Comparison of ENCODE assay signal across 15 cellular contexts in genomic region chr5:107652839-107653607, GRCh38. TPM values are rescaled to one million over a fixed set of nuclear protein-coding genes. Genes with fewer than 3 reads are reported as not detected.
DNase-seq lines count a peak whose midpoint lies in the region; ATAC-seq and TF ChIP-seq lines count a peak whose summit lies in the region.
"Had no signal": no experiment of that assay in that cellular context is flagged by ENCODE, and none has a peak within 500 bp of the region (broad histone marks: within the 10 kb centered on the region; RNA-seq: fewer than 3 reads in every experiment).

No MANE protein-coding gene starts in this region.

- H3K27ac ChIP-seq in HUES48 (ENCODE audit: low read depth, low read length) (peak overlapping the region; percentile 65), lower lobe of right lung (no peak overlapping the region), sigmoid colon (no peak overlapping the region), right lobe of liver (no peak overlapping the region), prostate gland (no peak overlapping the region)
- H3K27ac ChIP-seq: breast epithelium, left ventricle myocardium inferior had no signal

- intact Hi-C loops in lower lobe of right lung (cut with DNase I), result no loop called here
- intact Hi-C loops in sigmoid colon (cut with DNase I), result no loop called here
- intact Hi-C loops in right lobe of liver (cut with DNase I), result no loop called here
- intact Hi-C loops in prostate gland (cut with DNase I), result no loop called here

- H3K9me3 ChIP-seq in HUES48 (ENCODE audit: control insufficient read depth, insufficient read depth, low read length) (no peaks in the 10 kb centered on the region), lower lobe of right lung (no peaks in the 10 kb centered on the region), sigmoid colon (no peaks in the 10 kb centered on the region), right lobe of liver (no peaks in the 10 kb centered on the region), prostate gland (no peaks in the 10 kb centered on the region)
- H3K9me3 ChIP-seq: breast epithelium, left ventricle myocardium inferior had no signal

- H3K4me1 ChIP-seq in HUES48 (ENCODE audit: control insufficient read depth, insufficient read depth, low read length) (peaks cover 59% of the 10 kb centered on the region), lower lobe of right lung (peaks cover 8% of the 10 kb centered on the region), sigmoid colon (no peaks in the 10 kb centered on the region), right lobe of liver (no peaks in the 10 kb centered on the region), prostate gland (replicated peaks) (no peaks in the 10 kb centered on the region)
- H3K4me1 ChIP-seq: breast epithelium had no signal

- no peak for TF ChIP-seq POLR2A in sigmoid colon (IDR thresholded peaks at IDR 0.05)
- no peak for TF ChIP-seq POLR2A in right lobe of liver (IDR thresholded peaks at IDR 0.05)
- TF ChIP-seq POLR2A in prostate gland (IDR thresholded peaks at IDR 0.05), result no peak

- no peak for TF ChIP-seq EP300 in sigmoid colon (IDR thresholded peaks at IDR 0.05)

- ATAC-seq in lower lobe of right lung (peak; percentile 37 to 59), right lobe of liver (no peak), GM21723 (IDR thresholded peaks at IDR 0.05; ENCODE audit: unreplicated experiment) (no peak)
- ATAC-seq: activated CD8-positive, alpha-beta T cell treated with anti-CD3 and anti-CD28 coated beads for 36 hours had no signal

- no peaks in the 10 kb centered on the region; the same call in 1 of the 2 replicates for H3K27me3 ChIP-seq in HUES48 (ENCODE audit: control insufficient read depth, insufficient read depth, low read length)
- H3K27me3 ChIP-seq in lower lobe of right lung (ENCODE audit: low read depth), result no peaks in the 10 kb centered on the region
- H3K27me3 ChIP-seq in sigmoid colon, result no peaks in the 10 kb centered on the region
- H3K27me3 ChIP-seq in right lobe of liver, result no peaks in the 10 kb centered on the region
- H3K27me3 ChIP-seq in prostate gland (replicated peaks; ENCODE audit: insufficient read depth), result no peaks in the 10 kb centered on the region
- H3K27me3 ChIP-seq: breast epithelium had no signal

- TF ChIP-seq CTCF in GM12865 (IDR thresholded peaks at IDR 0.05; ENCODE audit: insufficient read depth, low read depth, low read length, missing control alignments) (no peak), lower lobe of right lung (IDR thresholded peaks at IDR 0.05) (no peak), sigmoid colon (IDR thresholded peaks at IDR 0.05) (no peak), right lobe of liver (IDR thresholded peaks at IDR 0.05) (no peak), prostate gland (IDR thresholded peaks at IDR 0.05) (no peak)

- H3K4me3 ChIP-seq in GM12865 (ENCODE audit: low read depth, low read length) (peak overlapping the region; percentile 0), HUES48 (ENCODE audit: low read depth, low read length) (no peak overlapping the region), lower lobe of right lung (no peak overlapping the region), sigmoid colon (no peak overlapping the region), right lobe of liver (no peak overlapping the region), prostate gland (no peak overlapping the region)
- H3K4me3 ChIP-seq: breast epithelium, left ventricle myocardium inferior had no signal

- no peak overlapping the region for H3K9ac ChIP-seq in HUES48 (ENCODE audit: low read depth, low read length)

- WGBS in sigmoid colon, 2 donors, result 63 to 66% methylated on average over 4 of the region's 4 CpGs
- WGBS in right lobe of liver (ENCODE audit: insufficient coverage, low coverage, low lambda C conversion rate, missing lambda C conversion rate), result 16% methylated on average over 4 of the region's 4 CpGs
- WGBS in prostate gland, result 60% methylated on average over 4 of the region's 4 CpGs

- H3K36me3 ChIP-seq in HUES48 (ENCODE audit: control insufficient read depth, insufficient read depth, low read length) (no peaks in the 10 kb centered on the region), lower lobe of right lung (no peaks in the 10 kb centered on the region), sigmoid colon (no peaks in the 10 kb centered on the region), right lobe of liver (no peaks in the 10 kb centered on the region), prostate gland (no peaks in the 10 kb centered on the region)
- H3K36me3 ChIP-seq: breast epithelium, left ventricle myocardium inferior had no signal

- DNase-seq in GM12865 (ENCODE audit: low read depth) (no peak), RPMI8226 (peak; percentile 13), lower lobe of right lung (no peak), sigmoid colon (no peak), right lobe of liver (no peak), prostate gland (ENCODE audit: low spot score) (no peak)
- DNase-seq: activated CD8-positive, alpha-beta T cell treated with anti-CD3 and anti-CD28 coated beads for 36 hours; CD4-positive, alpha-beta T cell; left ventricle myocardium inferior; nucleus accumbens; stimulated activated CD4-positive, alpha-beta T cell treated with anti-CD3 and anti-CD28 coated beads, Interleukin-12 subunit alpha, Interleukin-12 subunit beta, amount 100 ng/mL, for 4 hours; T1000 had no signal

RNA-seq across cellular contexts. Expression of gene EFNA5, which starts 17.7 kb away (rescaled TPM):
- total RNA-seq in lower lobe of right lung (10.2 TPM), sigmoid colon (10 to 100 TPM in 1 of 4 donors, 1 to 10 TPM in 3; 6.8 to 10.8 (median 9.6) TPM), right lobe of liver (10 to 100 TPM in 1 of 6 experiments, 1 to 10 TPM in 3, under 1 TPM in 2; 0.18 to 11.7 (median 1.4) TPM), prostate gland (1 to 10 TPM; 5.6 to 7.2 TPM)
- 1 to 10 TPM in 2 of 3 donors, under 1 TPM in 1; 0.60 to 4.4 (median 1.4) TPM for polyA plus RNA-seq in sigmoid colon
- total RNA-seq: activated CD8-positive, alpha-beta T cell treated with anti-CD3 and anti-CD28 coated beads for 36 hours; CD4-positive, alpha-beta T cell had no signal

Comparison
In these comparisons a context has a peak if more than half of its experiments do, and no peak if none do; other contexts are left out.
1. ATAC-seq: peak in lower lobe of right lung (2 of 2); none in right lobe of liver (0 of 4) and GM21723 (single experiment).